15 cellular contexts compared by ENCODE assay signal in genomic region chr17:35069311-35069710, GRCh38. TPM values are rescaled to one million over a fixed set of nuclear protein-coding genes. Genes with fewer than 3 reads are reported as not detected.
DNase-seq lines count a peak whose midpoint lies in the region; ATAC-seq, FAIRE-seq and TF ChIP-seq lines count a peak whose summit lies in the region.
"Had no signal": no experiment of that assay in that cellular context is flagged by ENCODE, and none has a peak within 500 bp of the region (broad histone marks: within the 10 kb centered on the region; RNA-seq: fewer than 3 reads in every experiment).

No MANE protein-coding gene starts in this region.

- TF ChIP-seq EP300 in tibial nerve (IDR thresholded peaks at IDR 0.05), result no peak

- H3K36me3 Mint-ChIP-seq in astrocyte (ENCODE audit: low read depth, unreplicated experiment), result peaks cover 2% of the 10 kb centered on the region

- peaks cover 23% of the 10 kb centered on the region for H3K4me1 Mint-ChIP-seq in astrocyte (ENCODE audit: low read depth, unreplicated experiment)

- H3K27ac ChIP-seq in astrocyte (ENCODE audit: low read depth, low read length) (no peak overlapping the region), left lung (no peak overlapping the region), tibial nerve (no peak overlapping the region)
- H3K27ac ChIP-seq: KMS-11, sigmoid colon, uterus had no signal

- H3K27ac Mint-ChIP-seq in astrocyte (ENCODE audit: unreplicated experiment), result no peak overlapping the region

- H4K20me1 ChIP-seq in astrocyte (ENCODE audit: insufficient read depth, low read length), result peaks cover 15% of the 10 kb centered on the region

- H3K27me3 Mint-ChIP-seq in astrocyte (ENCODE audit: low read depth, unreplicated experiment), result no peaks in the 10 kb centered on the region
- H3K27me3 Mint-ChIP-seq: CD8-positive, alpha-beta memory T cell had no signal

- H3K9me3 ChIP-seq in astrocyte (ENCODE audit: insufficient read depth, low read depth, low read length), result no peaks in the 10 kb centered on the region
- no peaks in the 10 kb centered on the region for H3K9me3 ChIP-seq in left lung
- H3K9me3 ChIP-seq in tibial nerve, result no peaks in the 10 kb centered on the region
- H3K9me3 ChIP-seq: sigmoid colon, uterus had no signal

- no peaks in the 10 kb centered on the region for H3K36me3 ChIP-seq in astrocyte (ENCODE audit: insufficient read depth, low read length)
- no peaks in the 10 kb centered on the region for H3K36me3 ChIP-seq in left lung
- H3K36me3 ChIP-seq in tibial nerve, result no peaks in the 10 kb centered on the region
- H3K36me3 ChIP-seq: sigmoid colon, uterus had no signal

- H3K9me3 Mint-ChIP-seq in astrocyte (ENCODE audit: unreplicated experiment), result no peaks in the 10 kb centered on the region
- H3K9me3 Mint-ChIP-seq: CD8-positive, alpha-beta memory T cell had no signal

- intact Hi-C loops in left lung (cut with DNase I), result no loop called here

- H3K4me1 ChIP-seq in astrocyte (ENCODE audit: insufficient read depth, low read length) (peaks cover 10% of the 10 kb centered on the region), left lung (peaks cover 0 to 43% of the 10 kb centered on the region in 2 donors), tibial nerve (peaks cover 0 to 20% (median 11%) of the 10 kb centered on the region in 4 donors)
- H3K4me1 ChIP-seq: uterus had no signal

- peaks cover 65% of the 10 kb centered on the region for H3K79me2 ChIP-seq in astrocyte (ENCODE audit: insufficient read depth, low read length)

- no peak overlapping the region for H2AFZ ChIP-seq in astrocyte (ENCODE audit: low read depth, low read length)

- no peak for TF ChIP-seq CTCF in AG10803 (conservative IDR thresholded peaks at IDR 0.05; ENCODE audit: low read length)
- no peak for TF ChIP-seq CTCF in astrocyte (IDR thresholded peaks at IDR 0.05; ENCODE audit: insufficient read depth, low read depth, low read length)
- no peak for TF ChIP-seq CTCF in left lung (IDR thresholded peaks at IDR 0.05)
- no peak for TF ChIP-seq CTCF in tibial nerve (IDR thresholded peaks at IDR 0.05)

- WGBS in tibial nerve, 2 donors, result 74 to 78% methylated on average over 2 of the region's 2 CpGs

- no peak for TF ChIP-seq POLR2A in tibial nerve (IDR thresholded peaks at IDR 0.05)

- peak; percentile 75 for ATAC-seq in left lung
- ATAC-seq: Panc1 had no signal

- H3K4me3 ChIP-seq in AG10803 (ENCODE audit: low read length), result no peak overlapping the region
- H3K4me3 ChIP-seq in astrocyte (ENCODE audit: insufficient read depth, low read depth, low read length), result no peak overlapping the region
- H3K4me3 ChIP-seq in left lung, result no peak overlapping the region
- no peak overlapping the region for H3K4me3 ChIP-seq in tibial nerve
- H3K4me3 ChIP-seq: sigmoid colon, uterus had no signal

- DNase-seq in AG10803 (ENCODE audit: low read depth) (peak; percentile 49), GM19239 (ENCODE audit: insufficient read length, low spot score) (no peak), astrocyte (ENCODE audit: low read depth) (no peak), left lung (no peak), NCI-H345 treated with DMSO at 0.1 percent for 48 hours (lab: John Stamatoyannopoulos, UW; ENCODE audit: unreplicated experiment) (no peak), tibial nerve (ENCODE audit: low spot score in 2 of 2) (no peak), COLO668 (lab: John Stamatoyannopoulos, UW; ENCODE audit: unreplicated experiment) (no peak), NCI-H146 (lab: John Stamatoyannopoulos, UW) (no peak)
- DNase-seq: amniotic stem cell; CD8-positive, alpha-beta memory T cell; NCI-H2227 treated with DMSO at 0.1 percent for 48 hours; sigmoid colon; uterus had no signal

- H3K4me3 Mint-ChIP-seq in astrocyte (ENCODE audit: unreplicated experiment), result no peak overlapping the region

- no peak overlapping the region for H3K9ac ChIP-seq in astrocyte (ENCODE audit: low read length)
- H3K9ac ChIP-seq: KMS-11 had no signal

- H3K27me3 ChIP-seq in astrocyte (ENCODE audit: insufficient read depth, low read length) (no peaks in the 10 kb centered on the region), left lung (no peaks in the 10 kb centered on the region), tibial nerve (no peaks in the 10 kb centered on the region)
- H3K27me3 ChIP-seq: sigmoid colon, uterus had no signal

- FAIRE-seq in GM19239 (lab: Jason Lieb, UNC) (peak; percentile 40), astrocyte (lab: Jason Lieb, UNC) (peak; percentile 5)

- no peak overlapping the region for H3K4me2 ChIP-seq in astrocyte (ENCODE audit: low read length)
- H3K4me2 ChIP-seq: KMS-11 had no signal

RNA-seq across cellular contexts. Expression of gene RFFL, which starts 5.8 kb away (rescaled TPM):
- total RNA-seq in astrocyte, result 9.5 and 11.1 TPM in 2 replicates
- 10 to 100 TPM; 22.2 to 42.0 TPM for total RNA-seq in left lung
- 10 to 100 TPM; 10.8 to 41.3 (median 17.2) TPM for total RNA-seq in tibial nerve

RNA-seq across cellular contexts. Expression of gene RAD51D, which starts 50.3 kb away (rescaled TPM):
- total RNA-seq in astrocyte (12.4 and 14.0 TPM in 2 replicates), left lung (10 to 100 TPM; 13.6 to 20.8 TPM), tibial nerve (10 to 100 TPM in 2 of 4 donors, 1 to 10 TPM in 2; 7.5 to 19.8 (median 11.9) TPM)

RNA-seq across cellular contexts. Expression of gene FNDC8, which starts 52.1 kb away (rescaled TPM):
- total RNA-seq in astrocyte (not detected in 2 replicates), left lung (not detected), tibial nerve (not detected)
- total RNA-seq: sigmoid colon, uterus had no signal
